2 cellular contexts compared by ENCODE assay signal in genomic region chr16:85274924-85275323, GRCh38.
TF ChIP-seq lines count a peak whose summit lies in the region.

No MANE protein-coding gene starts in this region.

TF ChIP-seq in HepG2, 621 proteins besides CTCF, POLR2A, EP300 and RAD21:
- peak; percentile 49; the same call in 1 of the 2 replicates for TF ChIP-seq NRL (CRISPR knock-in tag; IDR thresholded peaks at IDR 0.05; ENCODE audit: borderline replicate concordance)
- 0 out of 2 replicates have a peak, but pooled peaks have one; percentile 12 for TF ChIP-seq BCL3 (CRISPR knock-in tag; IDR thresholded peaks at IDR 0.05)
- peak; percentile 6; the same call in 1 of the 2 replicates for TF ChIP-seq HIVEP1 (CRISPR knock-in tag; IDR thresholded peaks at IDR 0.05)
- TF ChIP-seq ATRX (CRISPR knock-in tag; IDR thresholded peaks at IDR 0.05; ENCODE audit: borderline replicate concordance), result no peak
- TF ChIP-seq, protein P1, sequence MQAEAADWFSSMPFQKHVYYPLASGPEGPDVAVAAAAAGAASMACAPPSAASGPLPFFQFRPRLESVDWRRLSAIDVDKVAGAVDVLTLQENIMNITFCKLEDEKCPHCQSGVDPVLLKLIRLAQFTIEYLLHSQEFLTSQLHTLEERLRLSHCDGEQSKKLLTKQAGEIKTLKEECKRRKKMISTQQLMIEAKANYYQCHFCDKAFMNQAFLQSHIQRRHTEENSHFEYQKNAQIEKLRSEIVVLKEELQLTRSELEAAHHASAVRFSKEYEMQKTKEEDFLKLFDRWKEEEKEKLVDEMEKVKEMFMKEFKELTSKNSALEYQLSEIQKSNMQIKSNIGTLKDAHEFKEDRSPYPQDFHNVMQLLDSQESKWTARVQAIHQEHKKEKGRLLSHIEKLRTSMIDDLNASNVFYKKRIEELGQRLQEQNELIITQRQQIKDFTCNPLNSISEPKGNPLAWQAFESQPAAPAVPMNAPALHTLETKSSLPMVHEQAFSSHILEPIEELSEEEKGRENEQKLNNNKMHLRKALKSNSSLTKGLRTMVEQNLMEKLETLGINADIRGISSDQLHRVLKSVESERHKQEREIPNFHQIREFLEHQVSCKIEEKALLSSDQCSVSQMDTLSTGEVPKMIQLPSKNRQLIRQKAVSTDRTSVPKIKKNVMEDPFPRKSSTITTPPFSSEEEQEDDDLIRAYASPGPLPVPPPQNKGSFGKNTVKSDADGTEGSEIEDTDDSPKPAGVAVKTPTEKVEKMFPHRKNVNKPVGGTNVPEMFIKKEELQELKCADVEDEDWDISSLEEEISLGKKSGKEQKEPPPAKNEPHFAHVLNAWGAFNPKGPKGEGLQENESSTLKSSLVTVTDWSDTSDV (CRISPR knock-in tag; IDR thresholded peaks at IDR 0.05), result peak; percentile 56; the same call in 1 of the 2 replicates
- no peak for TF ChIP-seq ZSCAN30 (CRISPR knock-in tag; IDR thresholded peaks at IDR 0.05)
- no peak for TF ChIP-seq MLXIP (CRISPR knock-in tag; IDR thresholded peaks at IDR 0.05; ENCODE audit: borderline replicate concordance)

TF ChIP-seq in H1, 55 proteins besides CTCF, POLR2A, EP300 and RAD21:
- TF ChIP-seq EZH2 (IDR thresholded peaks at IDR 0.05; ENCODE audit: low read depth, low read length, severe bottlenecking), result no peak
- no peak for TF ChIP-seq TEAD4 (IDR thresholded peaks at IDR 0.05; ENCODE audit: low read depth, low read length)
- no peak for TF ChIP-seq CHD2 (IDR thresholded peaks at IDR 0.05; ENCODE audit: low read length)
- no peak for TF ChIP-seq EGR1 (IDR thresholded peaks at IDR 0.05; ENCODE audit: borderline replicate concordance, low read depth, low read length)
- TF ChIP-seq HDAC6 (IDR thresholded peaks at IDR 0.05; ENCODE audit: low read depth, low read length), result no peak
- TF ChIP-seq, protein P2, sequence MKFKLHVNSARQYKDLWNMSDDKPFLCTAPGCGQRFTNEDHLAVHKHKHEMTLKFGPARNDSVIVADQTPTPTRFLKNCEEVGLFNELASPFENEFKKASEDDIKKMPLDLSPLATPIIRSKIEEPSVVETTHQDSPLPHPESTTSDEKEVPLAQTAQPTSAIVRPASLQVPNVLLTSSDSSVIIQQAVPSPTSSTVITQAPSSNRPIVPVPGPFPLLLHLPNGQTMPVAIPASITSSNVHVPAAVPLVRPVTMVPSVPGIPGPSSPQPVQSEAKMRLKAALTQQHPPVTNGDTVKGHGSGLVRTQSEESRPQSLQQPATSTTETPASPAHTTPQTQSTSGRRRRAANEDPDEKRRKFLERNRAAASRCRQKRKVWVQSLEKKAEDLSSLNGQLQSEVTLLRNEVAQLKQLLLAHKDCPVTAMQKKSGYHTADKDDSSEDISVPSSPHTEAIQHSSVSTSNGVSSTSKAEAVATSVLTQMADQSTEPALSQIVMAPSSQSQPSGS (IDR thresholded peaks at IDR 0.05; ENCODE audit: low read length), result no peak
- TF ChIP-seq MAX (IDR thresholded peaks at IDR 0.05), result no peak
- TF ChIP-seq CHD1 (IDR thresholded peaks at IDR 0.05; ENCODE audit: low read depth, low read length), result no peak
- TF ChIP-seq NANOG (IDR thresholded peaks at IDR 0.05; ENCODE audit: insufficient read depth, low read depth, low read length, poor library complexity, severe bottlenecking), result no peak
- no peak for TF ChIP-seq YY1 (IDR thresholded peaks at IDR 0.05; ENCODE audit: low read depth, low read length)
- TF ChIP-seq PHF8 (conservative IDR thresholded peaks at IDR 0.05; ENCODE audit: low read depth, low read length), result no peak
- no peak for TF ChIP-seq ZNF274 (IDR thresholded peaks at IDR 0.05; ENCODE audit: borderline replicate concordance, extremely low read depth, low read length)
- TF ChIP-seq BACH1 (IDR thresholded peaks at IDR 0.05; ENCODE audit: low read length), result no peak
- no peak for TF ChIP-seq SP2 (IDR thresholded peaks at IDR 0.05; ENCODE audit: low read length)
- no peak for TF ChIP-seq CREB1 (IDR thresholded peaks at IDR 0.05)
- TF ChIP-seq SIX5 (IDR thresholded peaks at IDR 0.05; ENCODE audit: low read depth, low read length), result no peak
- TF ChIP-seq SAP30 (IDR thresholded peaks at IDR 0.05; ENCODE audit: insufficient read depth, insufficient replicate concordance, low read length), result no peak
- TF ChIP-seq, protein P3, sequence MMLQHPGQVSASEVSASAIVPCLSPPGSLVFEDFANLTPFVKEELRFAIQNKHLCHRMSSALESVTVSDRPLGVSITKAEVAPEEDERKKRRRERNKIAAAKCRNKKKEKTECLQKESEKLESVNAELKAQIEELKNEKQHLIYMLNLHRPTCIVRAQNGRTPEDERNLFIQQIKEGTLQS (IDR thresholded peaks at IDR 0.05; ENCODE audit: insufficient read depth, low read depth, low read length), result no peak
TF ChIP-seq in H1: peak in this region for 0.
